13 cellular contexts compared by ENCODE assay signal in the genomic region with DNA sequence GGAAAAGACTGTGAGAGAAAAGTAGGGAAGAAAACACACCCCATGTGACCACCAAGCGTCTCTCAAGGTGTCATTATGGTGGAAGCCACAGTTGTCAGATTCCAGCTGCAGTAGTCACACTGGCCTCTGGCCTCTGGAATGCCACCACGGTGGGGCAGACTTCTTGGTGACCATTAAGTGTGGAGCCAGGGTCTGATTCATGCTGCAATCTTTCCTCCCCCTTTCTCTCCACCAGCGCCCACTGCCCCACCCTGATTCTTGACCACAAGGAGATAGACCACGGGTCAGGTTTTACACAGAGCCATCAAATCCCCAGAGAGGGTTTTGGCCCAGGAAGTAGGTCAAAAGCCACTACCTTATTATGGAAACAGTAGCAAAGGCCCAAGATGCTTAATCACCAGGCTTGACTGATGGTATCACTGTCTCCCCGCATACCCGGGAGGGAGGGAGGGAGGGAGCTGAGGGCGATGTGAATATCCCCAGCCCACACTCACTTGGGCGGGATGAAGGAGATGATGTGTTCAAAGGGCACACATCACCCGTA. TPM values are rescaled to one million over a fixed set of nuclear protein-coding genes. Genes with fewer than 3 reads are reported as not detected.
DNase-seq lines count a peak whose midpoint lies in the region; ATAC-seq, FAIRE-seq and TF ChIP-seq lines count a peak whose summit lies in the region.
"Had no signal": no experiment of that assay in that cellular context is flagged by ENCODE, and none has a peak within 500 bp of the region (broad histone marks: within the 10 kb centered on the region; RNA-seq: fewer than 3 reads in every experiment).

No MANE protein-coding gene starts in this region.

- H2BK15ac ChIP-seq in mesenchymal stem cell (ENCODE audit: low read depth, poor library complexity, severe bottlenecking): no peak overlapping the region
- H2BK15ac ChIP-seq in H9 (ENCODE audit: low read depth, low read length): no peak overlapping the region

- H3K27me3 ChIP-seq in BJ (ENCODE audit: control insufficient read depth, insufficient read depth, low read length) (no peaks in the 10 kb centered on the region; the same call in 1 of the 2 replicates), bronchial epithelial cell (ENCODE audit: control insufficient read depth, insufficient read depth, low read length) (no peaks in the 10 kb centered on the region), mesenchymal stem cell (ENCODE audit: control insufficient read depth in 1 of 2, insufficient read depth in 1 of 2, low read length in 2 of 2) (peaks cover 0 to 20% of the 10 kb centered on the region in 2 experiments), H9 (ENCODE audit: insufficient read depth, low read length) (no peaks in the 10 kb centered on the region)

- peak overlapping the region in 1 of 2 experiments; percentile 14 for H3K4ac ChIP-seq in mesenchymal stem cell (ENCODE audit: low read depth in 1 of 2, low read length in 2 of 2)
- no peak overlapping the region for H3K4ac ChIP-seq in H9 (ENCODE audit: low read depth, low read length)

- H3K36me3 Mint-ChIP-seq in WTC11: no peaks in the 10 kb centered on the region
- 0 out of 7 replicates have a peak, but pooled peaks cover 0 to 4% (median 0%) of the 10 kb centered on the region in 3 experiments for H3K36me3 Mint-ChIP-seq in H9 (ENCODE audit: insufficient read depth in 1 of 3, low read depth in 3 of 3)
- H3K36me3 Mint-ChIP-seq: CD4-positive, alpha-beta memory T cell had no signal

- TF ChIP-seq CTCF in BJ (IDR thresholded peaks at IDR 0.05; ENCODE audit: insufficient read depth, low read depth, low read length) (no peak), bronchial epithelial cell (IDR thresholded peaks at IDR 0.05; ENCODE audit: insufficient read depth, low read length, severe bottlenecking) (no peak), WTC11 (IDR thresholded peaks at IDR 0.05) (no peak), H9 (conservative IDR thresholded peaks at IDR 0.05) (no peak)

- CTCF ChIA-PET in BJ (lab: Yijun Ruan, JAX) (interaction anchor here (0.8 to 1.7 kb wide), 2 partner anchors 10 to 66 kb away, joined by 3 to 7 read pairs; no protein-coding TSS in a partner anchor), WTC11 (lab: Charles Lee) (no interaction called here)

- H3K4me2 ChIP-seq in mesenchymal stem cell (ENCODE audit: low read length, poor library complexity, severe bottlenecking): no peak overlapping the region
- no peak overlapping the region for H3K4me2 ChIP-seq in H9 (ENCODE audit: insufficient read depth, insufficient read length, low read length)

- H2AFZ ChIP-seq in mesenchymal stem cell (ENCODE audit: low read depth, low read length) (no peak overlapping the region), H9 (ENCODE audit: low read length) (no peak overlapping the region)

- H2BK20ac ChIP-seq in H9 (ENCODE audit: low read depth, low read length, poor library complexity, severe bottlenecking): no peak overlapping the region

- H3K27ac ChIP-seq in mesenchymal stem cell (ENCODE audit: low read length, poor library complexity, severe bottlenecking): no peak overlapping the region
- no peak overlapping the region for H3K27ac ChIP-seq in H9 (ENCODE audit: insufficient read length, low read depth, low read length)

- H3K9me3 Mint-ChIP-seq in WTC11: peaks cover 33% of the 10 kb centered on the region
- H3K9me3 Mint-ChIP-seq in H9: peaks cover 13 to 18% of the 10 kb centered on the region in 2 experiments

- H3K56ac ChIP-seq in H9 (ENCODE audit: insufficient read length, low read depth, low read length): no peak overlapping the region

- DNase-seq in BJ (ENCODE audit: low read depth) (peak; percentile 89), M059J (ENCODE audit: low read depth) (peak; percentile 100), bronchial epithelial cell (ENCODE audit: low read depth) (peak; percentile 17), mesenchymal stem cell (peak; percentile 89), WTC11 (ENCODE audit: low spot score) (no peak), H9 (no peak)
- DNase-seq: activated gamma-delta T cell treated with Interleukin-2 at 50 U/mL for 16 hours; CD4-positive, alpha-beta memory T cell; kidney; RPMI8226 had no signal

- H3K9ac ChIP-seq in mesenchymal stem cell (ENCODE audit: low read length): no peak overlapping the region
- H3K9ac ChIP-seq in H9 (ENCODE audit: extremely low read depth, insufficient read length, low read length): no peak overlapping the region

- H2BK120ac ChIP-seq in mesenchymal stem cell (ENCODE audit: low read depth, low read length) (no peak overlapping the region), H9 (ENCODE audit: low read depth, low read length, poor library complexity, severe bottlenecking) (no peak overlapping the region)

- H3K14ac ChIP-seq in mesenchymal stem cell (ENCODE audit: low read length in 2 of 2): no peak overlapping the region
- H3K14ac ChIP-seq in H9 (ENCODE audit: insufficient read depth, low read length): no peak overlapping the region

- H3K4me3 Mint-ChIP-seq in WTC11: no peak overlapping the region
- no peak overlapping the region for H3K4me3 Mint-ChIP-seq in H9
- H3K4me3 Mint-ChIP-seq: CD4-positive, alpha-beta memory T cell had no signal

- WGBS in mesenchymal stem cell: 12% methylated on average over 9 of the region's 9 CpGs
- WGBS in H9 (ENCODE audit: extremely low coverage, insufficient read length, low lambda C conversion rate): no CpG with 5 or more reads among the region's 9 CpGs

- H3K79me2 ChIP-seq in H9 (ENCODE audit: insufficient read depth, low read length): no peaks in the 10 kb centered on the region

- POLR2A ChIA-PET in BJ (lab: Charles Lee): no interaction called here
- POLR2A ChIA-PET in WTC11 (lab: Charles Lee): no interaction called here

- FAIRE-seq in bronchial epithelial cell (lab: Jason Lieb, UNC): no peak
- FAIRE-seq: kidney had no signal

- no peak overlapping the region for H3K18ac ChIP-seq in mesenchymal stem cell (ENCODE audit: low read depth in 1 of 2, low read length in 2 of 2)
- no peak overlapping the region for H3K18ac ChIP-seq in H9 (ENCODE audit: insufficient read length, low read depth, low read length)

- H3K23me2 ChIP-seq in H9 (ENCODE audit: insufficient read length, low read depth, low read length, poor library complexity, severe bottlenecking): no peaks in the 10 kb centered on the region

- H3K27ac Mint-ChIP-seq in WTC11 (no peak overlapping the region), H9 (no peak overlapping the region)
- H3K27ac Mint-ChIP-seq: CD4-positive, alpha-beta memory T cell; progenitor cell of endocrine pancreas had no signal

- H2BK5ac ChIP-seq in mesenchymal stem cell (ENCODE audit: low read depth, low read length, poor library complexity, severe bottlenecking): no peak overlapping the region
- H2BK5ac ChIP-seq in H9 (ENCODE audit: insufficient read length, low read length): no peak overlapping the region

- H3K27me3 Mint-ChIP-seq in WTC11 (ENCODE audit: low read depth) (peaks cover 4% of the 10 kb centered on the region; the same call in 1 of the 2 replicates), H9 (ENCODE audit: low read depth) (no peaks in the 10 kb centered on the region)

- H2AK5ac ChIP-seq in mesenchymal stem cell (ENCODE audit: low read length, severe bottlenecking) (no peak overlapping the region), H9 (ENCODE audit: insufficient read length, low read length) (no peak overlapping the region)

- H4K91ac ChIP-seq in mesenchymal stem cell (ENCODE audit: low read length) (no peak overlapping the region), H9 (ENCODE audit: insufficient read length, low read depth, low read length) (no peak overlapping the region)

- H3K36me3 ChIP-seq in BJ (ENCODE audit: control insufficient read depth, insufficient read depth, low read length) (no peaks in the 10 kb centered on the region), bronchial epithelial cell (ENCODE audit: control insufficient read depth, insufficient read depth, low read length) (no peaks in the 10 kb centered on the region), mesenchymal stem cell (ENCODE audit: control insufficient read depth in 1 of 2, insufficient read depth in 2 of 2, low read depth in 1 of 2, low read length in 2 of 2) (no peaks in the 10 kb centered on the region)

- H3K23ac ChIP-seq in mesenchymal stem cell (ENCODE audit: low read length in 2 of 2): no peak overlapping the region
- no peak overlapping the region for H3K23ac ChIP-seq in H9 (ENCODE audit: insufficient read length, low read depth, low read length)

- no peak overlapping the region for H3T11ph ChIP-seq in H9 (ENCODE audit: low read length)

- peaks cover 2% of the 10 kb centered on the region for H3K9me3 ChIP-seq in mesenchymal stem cell (ENCODE audit: control insufficient read depth, low read length)
- H3K9me3 ChIP-seq in H9 (ENCODE audit: control insufficient read depth, low read depth, low read length): no peaks in the 10 kb centered on the region

- no peaks in the 10 kb centered on the region for H4K20me1 ChIP-seq in H9 (ENCODE audit: control insufficient read depth, insufficient read depth, insufficient read length)

- peaks cover 5% of the 10 kb centered on the region for H3K4me1 ChIP-seq in mesenchymal stem cell (ENCODE audit: control insufficient read depth, insufficient read depth, low read depth, low read length)
- no peaks in the 10 kb centered on the region for H3K4me1 ChIP-seq in H9 (ENCODE audit: insufficient read depth, low read length)

- H4K5ac ChIP-seq in H9 (ENCODE audit: insufficient read length, low read depth, low read length): no peak overlapping the region

- ATAC-seq in WTC11 (no peak), GM21526 (IDR thresholded peaks at IDR 0.05; ENCODE audit: low FRiP score, unreplicated experiment) (no peak), HG03159 (IDR thresholded peaks at IDR 0.05; ENCODE audit: unreplicated experiment) (no peak)

- H3K4me1 Mint-ChIP-seq in WTC11: no peaks in the 10 kb centered on the region
- H3K4me1 Mint-ChIP-seq in H9: no peaks in the 10 kb centered on the region; a peak in 1 of 4 replicates
- H3K4me1 Mint-ChIP-seq: CD4-positive, alpha-beta memory T cell had no signal

- H3K4me3 ChIP-seq in BJ (ENCODE audit: low read depth, low read length): no peak overlapping the region
- no peak overlapping the region for H3K4me3 ChIP-seq in bronchial epithelial cell (ENCODE audit: low read depth, low read length)
- no peak overlapping the region for H3K4me3 ChIP-seq in mesenchymal stem cell (ENCODE audit: insufficient read depth in 1 of 2, low read depth in 1 of 2, low read length in 2 of 2)

- H4K8ac ChIP-seq in mesenchymal stem cell (ENCODE audit: low read length): no peak overlapping the region
- H4K8ac ChIP-seq in H9 (replicated peaks; ENCODE audit: insufficient read length, low read depth, low read length): no peak overlapping the region

- peak overlapping the region in 1 of 2 experiments; percentile 31 for H2BK12ac ChIP-seq in mesenchymal stem cell (ENCODE audit: low read length in 2 of 2)
- no peak overlapping the region for H2BK12ac ChIP-seq in H9 (ENCODE audit: insufficient read length, low read depth, low read length)

- H3K79me1 ChIP-seq in mesenchymal stem cell (replicated peaks; ENCODE audit: low read length, poor library complexity, severe bottlenecking): no peaks in the 10 kb centered on the region
- H3K79me1 ChIP-seq in H9 (ENCODE audit: insufficient read depth, low read depth, low read length, poor library complexity, severe bottlenecking): no peaks in the 10 kb centered on the region

RNA-seq across cellular contexts. Expression of gene GRHL3, which starts 52.7 kb away (rescaled TPM):
- not detected in 2 replicates for polyA plus RNA-seq in BJ (2011; rRNA removed)
- not detected in 2 replicates for polyA minus RNA-seq in BJ (2011; rRNA and poly(A)+ RNA removed)
- total RNA-seq in M059J (2014; rRNA removed; shearing (Covaris generic)): not detected in 2 replicates
- total RNA-seq in bronchial epithelial cell (20.5 and 49.8 TPM in 2 replicates), WTC11 (2021) (1.5 to 3.0 TPM (median 2.5 TPM) in 3 replicates), H9 (2021) (3.5 and 4.0 TPM in 2 replicates)
- 0.19 TPM for polyA plus RNA-seq in mesenchymal stem cell (2013, experiment 1 of 2)
- polyA plus RNA-seq in mesenchymal stem cell (2013, experiment 2 of 2): 0.21 TPM
- total RNA-seq: CD4-positive, alpha-beta memory T cell had no signal
- polyA plus RNA-seq: CD4-positive, alpha-beta memory T cell had no signal

Comparison
In these comparisons a context has a peak if more than half of its experiments do, and no peak if none do; other contexts are left out.
1. DNase-seq: peak in BJ (single experiment), M059J (single experiment), bronchial epithelial cell (single experiment) and mesenchymal stem cell (single experiment); none in WTC11 (single experiment) and H9 (single experiment).